ENCODE assay signal across 27 cellular contexts in genomic region chr6:36464233-36464632, GRCh38. TPM values are rescaled to one million over a fixed set of nuclear protein-coding genes. Genes with fewer than 3 reads are reported as not detected.
DNase-seq lines count a peak whose midpoint lies in the region; ATAC-seq, FAIRE-seq and TF ChIP-seq lines count a peak whose summit lies in the region.
"Had no signal": no experiment of that assay in that cellular context is flagged by ENCODE, and none has a peak within 500 bp of the region (broad histone marks: within the 10 kb centered on the region; RNA-seq: fewer than 3 reads in every experiment).

No MANE protein-coding gene starts in this region.

- ATAC-seq in A549 (no peak), IMR-90 (ENCODE audit: low read depth) (no peak), GM21786 (IDR thresholded peaks at IDR 0.05; ENCODE audit: unreplicated experiment) (no peak)
- ATAC-seq in effector memory CD8-positive, alpha-beta T cell (replicated peaks): no peak
- ATAC-seq: HCT116, Panc1 had no signal

- peaks cover 69% of the 10 kb centered on the region for H4K20me1 ChIP-seq in IMR-90 (ENCODE audit: insufficient read depth, low read length)

- H3K4me3 ChIP-seq in A549 (no peak overlapping the region), ACC112 (ENCODE audit: low read depth, low read length) (no peak overlapping the region), IMR-90 (ENCODE audit: insufficient read depth, low read depth, low read length) (no peak overlapping the region), foreskin fibroblast (ENCODE audit: low read depth in 1 of 2, low read length in 2 of 2) (no peak overlapping the region), WERI-Rb-1 (ENCODE audit: low read depth, low read length) (no peak overlapping the region)

- no peak overlapping the region for H2AK5ac ChIP-seq in IMR-90 (ENCODE audit: low read depth, low read length)

- H3K14ac ChIP-seq in IMR-90 (replicated peaks; ENCODE audit: low read depth, low read length): 0 out of 2 replicates have a peak overlapping the region, but pooled peaks have one; percentile 67

- peak overlapping the region; percentile 82; the same call in 1 of the 2 replicates for H3K23ac ChIP-seq in IMR-90 (ENCODE audit: low read depth, low read length)

- H3K4ac ChIP-seq in IMR-90 (ENCODE audit: low read depth, low read length): peak overlapping the region; percentile 65; the same call in 1 of the 2 replicates

- TF ChIP-seq RAD21 in A549 (conservative IDR thresholded peaks at IDR 0.05 in 1 of 2, IDR thresholded peaks at IDR 0.05 in 1 of 2) (no peak), IMR-90 (IDR thresholded peaks at IDR 0.05; ENCODE audit: low read length) (no peak)

- H3K79me1 ChIP-seq in IMR-90 (ENCODE audit: low read depth in 1 of 2, low read length in 2 of 2): peaks cover 14 to 68% of the 10 kb centered on the region in 2 experiments

- no peak for FAIRE-seq in A549 (lab: Jason Lieb, UNC)
- FAIRE-seq: D721Med, GM18507 had no signal

- H2BK5ac ChIP-seq in IMR-90 (ENCODE audit: low read depth, low read length, poor library complexity, severe bottlenecking): peak overlapping the region; percentile 37

- H2AFZ ChIP-seq in ACC112 (ENCODE audit: low read length, unreplicated experiment): no peak overlapping the region
- no peak overlapping the region for H2AFZ ChIP-seq in IMR-90 (replicated peaks; ENCODE audit: low read length, poor library complexity)

- BruUV-seq in IMR-90 (replicated peaks; lab: Mats Ljungman, UMichigan): no TSS peak

- CTCF ChIA-PET in A549 (lab: Yijun Ruan, JAX): no interaction called here
- CTCF ChIA-PET in IMR-90 (lab: Yijun Ruan, JAX): interaction anchor here (0.5 kb wide), 1 partner anchor 1412 kb away, joined by 3 read pairs; no protein-coding TSS in a partner anchor

- 94% methylated on average over 1 of the region's 1 CpG for WGBS in A549 (ENCODE audit: missing lambda C conversion rate)
- WGBS in IMR-90 (ENCODE audit: extremely low coverage in 2 of 2, insufficient read length in 1 of 2), 2 experiments: no CpG with 5 or more reads among the region's 1 CpG

- DNase-seq in A549 (ENCODE audit: low read depth in 1 of 2, low spot score in 1 of 2): no peak
- no peak for DNase-seq in IMR-90
- no peak for DNase-seq in effector memory CD8-positive, alpha-beta T cell
- no peak for DNase-seq in foreskin fibroblast
- DNase-seq in WERI-Rb-1: no peak
- DNase-seq in NCI-H2171 (lab: John Stamatoyannopoulos, UW): no peak
- DNase-seq: ACHN, BE2C, Karpas-422, NCI-H1092 treated with DMSO at 0.1 percent for 48 hours, NCI-H1436 treated with DMSO at 0.1 percent for 48 hours, NCI-H187 treated with DMSO at 0.1 percent for 48 hours, NCI-H446 treated with DMSO at 0.1 percent for 48 hours, NCI-H526 treated with DMSO at 0.1 percent for 48 hours, SHP77, SW 1271 had no signal

- no peaks in the 10 kb centered on the region for H3K27me3 ChIP-seq in ACC112 (ENCODE audit: insufficient read depth, low read length)
- no peaks in the 10 kb centered on the region for H3K27me3 ChIP-seq in IMR-90 (ENCODE audit: control insufficient read depth, insufficient read depth, low read length)
- no peaks in the 10 kb centered on the region for H3K27me3 ChIP-seq in WERI-Rb-1 (ENCODE audit: insufficient read depth, low read depth, severe bottlenecking)
- H3K27me3 ChIP-seq: BE2C had no signal

- H3K4me3 Mint-ChIP-seq in effector memory CD8-positive, alpha-beta T cell: no peak overlapping the region

- POLR2A ChIA-PET in A549 (lab: Yijun Ruan, JAX): no interaction called here
- POLR2A ChIA-PET in IMR-90 (lab: Charles Lee; ENCODE audit: unreplicated experiment): no interaction called here

- H3K4me1 Mint-ChIP-seq in effector memory CD8-positive, alpha-beta T cell (ENCODE audit: low read depth in 2 of 2): peaks cover 19 to 43% of the 10 kb centered on the region in 2 donors

- H2BK15ac ChIP-seq in IMR-90 (ENCODE audit: low read depth, low read length): no peak overlapping the region

- intact Hi-C loops in IMR-90 (cut with micrococcal nuclease): no loop called here

- peaks cover 3% of the 10 kb centered on the region for H3K36me3 Mint-ChIP-seq in effector memory CD8-positive, alpha-beta T cell (ENCODE audit: insufficient read depth)

- H4K5ac ChIP-seq in IMR-90 (ENCODE audit: low read depth, low read length): no peak overlapping the region

- H3K36me3 ChIP-seq in ACC112 (ENCODE audit: insufficient read depth, low read length) (peaks cover 10% of the 10 kb centered on the region), IMR-90 (ENCODE audit: control insufficient read depth, insufficient read depth, low read length) (no peaks in the 10 kb centered on the region), WERI-Rb-1 (no peaks in the 10 kb centered on the region; the same call in 1 of the 2 replicates)
- H3K36me3 ChIP-seq: BE2C had no signal

- H3K4me2 ChIP-seq in A549 (0 out of 3 replicates have a peak overlapping the region, but pooled peaks have one; percentile 8), IMR-90 (ENCODE audit: low read depth, low read length) (no peak overlapping the region)

- peaks cover 8% of the 10 kb centered on the region for H3K9me1 ChIP-seq in IMR-90 (ENCODE audit: insufficient read depth, low read length)

- peaks cover 80% of the 10 kb centered on the region for H3K79me2 ChIP-seq in ACC112 (ENCODE audit: control insufficient read depth, insufficient read depth, low read length, unreplicated experiment)

- dilution Hi-C loops in IMR-90 (cut with HindIII; ENCODE audit: low sequenced_read_pairs, unreplicated experiment): no loop called here

- TF ChIP-seq POLR2A in A549 (IDR thresholded peaks at IDR 0.05; ENCODE audit: low read length): no peak
- no peak for TF ChIP-seq POLR2A in IMR-90 (IDR thresholded peaks at IDR 0.05; ENCODE audit: low read depth, low read length)

- no peak overlapping the region for H3K18ac ChIP-seq in IMR-90 (ENCODE audit: low read depth, low read length)

- no peak overlapping the region for H2AK9ac ChIP-seq in IMR-90 (replicated peaks; ENCODE audit: low read depth, low read length, poor library complexity)

- TF ChIP-seq CTCF in A549 (IDR thresholded peaks at IDR 0.05) (no peak), IMR-90 (conservative IDR thresholded peaks at IDR 0.05; ENCODE audit: low read depth, low read length) (no peak), foreskin fibroblast (IDR thresholded peaks at IDR 0.05; ENCODE audit: low read depth, low read length) (no peak), WERI-Rb-1 (IDR thresholded peaks at IDR 0.05; ENCODE audit: low read depth, low read length) (no peak)

- H4K91ac ChIP-seq in IMR-90 (ENCODE audit: insufficient read depth, low read depth, low read length): no peak overlapping the region

- in situ Hi-C loops in IMR-90 (cut with MboI; ENCODE audit: low sequenced_read_pairs): no loop called here

- H3K9me3 Mint-ChIP-seq in effector memory CD8-positive, alpha-beta T cell: no peaks in the 10 kb centered on the region

- no peak overlapping the region for H4K8ac ChIP-seq in IMR-90 (ENCODE audit: low read depth in 2 of 2, low read length in 2 of 2)

- no peak overlapping the region for H2BK20ac ChIP-seq in IMR-90 (ENCODE audit: low read depth, low read length)

- H3K9ac ChIP-seq in IMR-90 (ENCODE audit: low read depth, low read length): no peak overlapping the region

- no peaks in the 10 kb centered on the region for H3K27me3 Mint-ChIP-seq in effector memory CD8-positive, alpha-beta T cell

- no peak overlapping the region for H2BK120ac ChIP-seq in IMR-90 (ENCODE audit: low read depth, low read length)

- H3K27ac ChIP-seq in A549 (no peak overlapping the region), ACC112 (ENCODE audit: low read depth, low read length) (peak overlapping the region; percentile 44), IMR-90 (ENCODE audit: insufficient read depth, low read length) (no peak overlapping the region; the same call in 1 of the 2 replicates), WERI-Rb-1 (no peak overlapping the region)
- H3K27ac ChIP-seq: RWPE1 had no signal

- H3K56ac ChIP-seq in IMR-90 (ENCODE audit: extremely low read depth, insufficient read depth, low read length): no peak overlapping the region

- peak overlapping the region; percentile 10 to 51 for H3K27ac Mint-ChIP-seq in effector memory CD8-positive, alpha-beta T cell

- no peaks in the 10 kb centered on the region for H3K9me3 ChIP-seq in A549
- H3K9me3 ChIP-seq in IMR-90 (ENCODE audit: control insufficient read depth, insufficient read depth, low read length): no peaks in the 10 kb centered on the region
- no peaks in the 10 kb centered on the region for H3K9me3 ChIP-seq in WERI-Rb-1 (ENCODE audit: severe bottlenecking)
- H3K9me3 ChIP-seq: BE2C had no signal

- H3K4me1 ChIP-seq in A549 (peaks cover 12% of the 10 kb centered on the region; the same call in 2 of the 3 replicates), ACC112 (ENCODE audit: control insufficient read depth, insufficient read depth, low read length, unreplicated experiment) (peaks cover 10% of the 10 kb centered on the region), IMR-90 (ENCODE audit: control insufficient read depth, insufficient read depth, low read length) (peaks cover 11% of the 10 kb centered on the region)

- TF ChIP-seq EP300 in A549 (IDR thresholded peaks at IDR 0.05): no peak

TF ChIP-seq in IMR-90, 13 proteins besides CTCF, POLR2A, EP300 and RAD21 (continues in another document):
- TF ChIP-seq CHD1 (IDR thresholded peaks at IDR 0.05; ENCODE audit: low read depth, low read length) (no peak), FOS (IDR thresholded peaks at IDR 0.05; ENCODE audit: low read depth, low read length) (no peak), RFX5 (IDR thresholded peaks at IDR 0.05; ENCODE audit: low read depth, low read length) (no peak), MAFK (IDR thresholded peaks at IDR 0.05; ENCODE audit: low read depth, low read length) (no peak)

RNA-seq across cellular contexts. Expression of gene KCTD20, which starts 21.4 kb away (rescaled TPM):
- polyA plus RNA-seq in A549 (2011; rRNA removed): 48.2 and 48.3 TPM in 2 replicates
- polyA plus RNA-seq in A549 (2012; cell fraction: cytosol; rRNA removed): 11.0 and 13.1 TPM in 2 replicates
- polyA plus RNA-seq in A549 (2012; cell fraction: nucleus; rRNA removed): 3.8 and 5.6 TPM in 2 replicates
- 16.8 to 18.1 TPM (median 17.8 TPM) in 3 replicates for polyA plus RNA-seq in A549 (2017; fragmentation: RNase III; extraction: RNeasy Plus Mini Kit Qiagen cat#74134 plus additional on column Dnase treatment)
- 43.9 and 48.8 TPM in 2 replicates for polyA minus RNA-seq in A549 (2011; rRNA and poly(A)+ RNA removed)
- total RNA-seq in IMR-90 (2012; rRNA removed): 150 TPM in 2 replicates
- 48.5 and 55.4 TPM in 2 replicates for polyA plus RNA-seq in IMR-90 (2012; rRNA removed)
- polyA plus RNA-seq in IMR-90 (2012; cell fraction: cytosol; rRNA removed): 19.9 and 24.2 TPM in 2 replicates
- polyA plus RNA-seq in IMR-90 (2012; cell fraction: nucleus; rRNA removed; ENCODE audit: low replicate concordance): 7.4 and 32.8 TPM in 2 replicates

RNA-seq across cellular contexts. Expression of gene PXT1, which starts 21.6 kb away (rescaled TPM):
- polyA plus RNA-seq in A549 (2011; rRNA removed) (not detected in 2 replicates), A549 (2017; fragmentation: RNase III; extraction: RNeasy Plus Mini Kit Qiagen cat#74134 plus additional on column Dnase treatment) (not detected in 3 replicates), IMR-90 (2012; rRNA removed) (not detected in 2 replicates)
- 0.01 TPM in 1 of 2 replicates, not detected in the other for polyA plus RNA-seq in A549 (2012; cell fraction: cytosol; rRNA removed)
- not detected in 2 replicates for polyA plus RNA-seq in A549 (2012; cell fraction: nucleus; rRNA removed)
- 0.17 and 0.24 TPM in 2 replicates for polyA minus RNA-seq in A549 (2011; rRNA and poly(A)+ RNA removed)
- total RNA-seq in IMR-90 (2012; rRNA removed): not detected in 2 replicates
- polyA plus RNA-seq in IMR-90 (2012; cell fraction: cytosol; rRNA removed): not detected in 2 replicates
- 0.04 TPM in 1 of 2 replicates, not detected in the other for polyA plus RNA-seq in IMR-90 (2012; cell fraction: nucleus; rRNA removed; ENCODE audit: low replicate concordance)
- total RNA-seq: Daoy, G401, H4, M059J had no signal
